ENCODE assay signal across 8 cellular contexts in genomic region chr5:1593785-1594335, GRCh38.
DNase-seq lines count a peak whose midpoint lies in the region; ATAC-seq and TF ChIP-seq lines count a peak whose summit lies in the region.
"Not testable (repeated sequence)": the region's sequence is repeated elsewhere in the genome, so short reads cannot be mapped to it uniquely, and the experiment has no call there.

No MANE protein-coding gene starts in this region.

- H3K27me3 ChIP-seq in iPS DF 6.9 (ENCODE audit: control insufficient read depth, insufficient read depth, low read length); neural cell (ENCODE audit: insufficient read depth, low read depth, low read length); thoracic aorta (replicated peaks; ENCODE audit: insufficient read depth): not testable (repeated sequence)

- H3K27me3 Mint-ChIP-seq in activated CD4-positive, alpha-beta T cell treated with anti-CD3 and anti-CD28 coated beads for 36 hours = not testable (repeated sequence)
- H3K27me3 Mint-ChIP-seq in dendritic cell treated with granulocyte-macrophage colony-stimulating factor and Interleukin-4, amounts not matched to agents 40 ng/mL and 50 ng/mL, for 4 days = peaks cover 45% of the 10 kb centered on the region

- intact Hi-C loops in activated CD4-positive, alpha-beta T cell treated with anti-CD3 and anti-CD28 coated beads for 36 hours (cut with DNase I, micrococcal nuclease) = loop anchor here (1.0 to 5.0 kb wide), 5 partner anchors 47 to 1357 kb away; partner anchors contain the start of gene LPCAT1 (in 1 of the 2)
- intact Hi-C loops in dendritic cell treated with granulocyte-macrophage colony-stimulating factor and Interleukin-4, amounts not matched to agents 40 ng/mL and 50 ng/mL, for 4 days (cut with micrococcal nuclease) = loop anchor here (10.0 kb wide), 1 partner anchor 89 kb away; no protein-coding TSS in a partner anchor

- CTCF ChIA-PET in activated CD4-positive, alpha-beta T cell treated with anti-CD3 and anti-CD28 coated beads for 36 hours (lab: Charles Lee) = interaction anchor here (1.6 kb wide), 1 partner anchor 13 kb away, joined by 6 read pairs; no protein-coding TSS in a partner anchor

- H3K9me3 ChIP-seq in iPS DF 6.9 (ENCODE audit: control insufficient read depth, insufficient read depth, low read length); neural cell (ENCODE audit: low read length); thoracic aorta: not testable (repeated sequence)

- not testable (repeated sequence) for H3K79me2 ChIP-seq in neural cell (replicated peaks; ENCODE audit: insufficient read depth, low read length)

- H3K27ac Mint-ChIP-seq in activated CD4-positive, alpha-beta T cell treated with anti-CD3 and anti-CD28 coated beads for 36 hours = not testable (repeated sequence)
- peak overlapping the region; percentile 53 for H3K27ac Mint-ChIP-seq in dendritic cell treated with granulocyte-macrophage colony-stimulating factor and Interleukin-4, amounts not matched to agents 40 ng/mL and 50 ng/mL, for 4 days

- not testable (repeated sequence) for H2AFZ ChIP-seq in neural cell (ENCODE audit: low read depth, low read length)

- in situ Hi-C loops in G401 (cut with HindIII; ENCODE audit: low sequenced_read_pairs) = not testable (repeated sequence)

- not testable (repeated sequence) for TF ChIP-seq RAD21 in neural cell (conservative IDR thresholded peaks at IDR 0.05)

- H3K9me3 Mint-ChIP-seq in activated CD4-positive, alpha-beta T cell treated with anti-CD3 and anti-CD28 coated beads for 36 hours (ENCODE audit: low read depth); dendritic cell treated with granulocyte-macrophage colony-stimulating factor and Interleukin-4, amounts not matched to agents 40 ng/mL and 50 ng/mL, for 4 days: not testable (repeated sequence)

- not testable (repeated sequence) for H3F3A ChIP-seq in neural cell (ENCODE audit: insufficient read depth, low read length, poor library complexity, severe bottlenecking)

- peak overlapping the region; percentile 74 for H3K9ac ChIP-seq in neural cell (ENCODE audit: low read length)

- peak overlapping the region; percentile 62; the same call in 1 of the 2 replicates for H3K4me3 ChIP-seq in iPS DF 6.9 (ENCODE audit: low read length)
- H3K4me3 ChIP-seq in neural cell (ENCODE audit: low read length) = peak overlapping the region; percentile 81
- peak overlapping the region; percentile 81 for H3K4me3 ChIP-seq in thoracic aorta

- H4K20me1 ChIP-seq in neural cell (ENCODE audit: insufficient read depth) = not testable (repeated sequence)

- not testable (repeated sequence) for H3K4me2 ChIP-seq in neural cell (ENCODE audit: low read length)

- not testable (repeated sequence) for TF ChIP-seq CTCF in neural cell (IDR thresholded peaks at IDR 0.05; ENCODE audit: poor library complexity, severe bottlenecking); thoracic aorta (IDR thresholded peaks at IDR 0.05)

- not testable (repeated sequence) for H3K36me3 Mint-ChIP-seq in activated CD4-positive, alpha-beta T cell treated with anti-CD3 and anti-CD28 coated beads for 36 hours (ENCODE audit: low read depth)
- H3K36me3 Mint-ChIP-seq in dendritic cell treated with granulocyte-macrophage colony-stimulating factor and Interleukin-4, amounts not matched to agents 40 ng/mL and 50 ng/mL, for 4 days (ENCODE audit: low read depth) = peaks cover 26% of the 10 kb centered on the region

- DNase-seq in G401 (ENCODE audit: low spot score) = peak; percentile 45
- peak; percentile 15 for DNase-seq in activated CD4-positive, alpha-beta T cell treated with anti-CD3 and anti-CD28 coated beads for 36 hours
- DNase-seq in iPS DF 6.9 (ENCODE audit: low read depth, low spot score); thoracic aorta (ENCODE audit: low spot score): not testable (repeated sequence)

- no CpG with 5 or more reads among the region's 32 CpGs for WGBS in iPS DF 6.9 (ENCODE audit: insufficient coverage, insufficient read length)

- POLR2A ChIA-PET in activated CD4-positive, alpha-beta T cell treated with anti-CD3 and anti-CD28 coated beads for 36 hours (lab: Charles Lee) = not testable (repeated sequence)

- ATAC-seq in GM21825 (IDR thresholded peaks at IDR 0.05; ENCODE audit: unreplicated experiment) (peak; percentile 2), HG03571 (IDR thresholded peaks at IDR 0.05; ENCODE audit: unreplicated experiment) (peak; percentile 17)
- not testable (repeated sequence) for ATAC-seq in activated CD4-positive, alpha-beta T cell treated with anti-CD3 and anti-CD28 coated beads for 36 hours; thoracic aorta (ENCODE audit: insufficient number of reproducible peaks, low FRiP score, low read depth)

- not testable (repeated sequence) for TF ChIP-seq EP300 in neural cell (conservative IDR thresholded peaks at IDR 0.05; ENCODE audit: poor library complexity, severe bottlenecking)

- not testable (repeated sequence) for H3K9me2 ChIP-seq in neural cell (ENCODE audit: insufficient read depth, low read length)

- not testable (repeated sequence) for H3K36me3 ChIP-seq in iPS DF 6.9 (ENCODE audit: control insufficient read depth, insufficient read depth, low read length); neural cell (ENCODE audit: insufficient read depth, low read length); thoracic aorta

- H3K4me3 Mint-ChIP-seq in activated CD4-positive, alpha-beta T cell treated with anti-CD3 and anti-CD28 coated beads for 36 hours = peak overlapping the region; percentile 67
- peak overlapping the region; percentile 80 for H3K4me3 Mint-ChIP-seq in dendritic cell treated with granulocyte-macrophage colony-stimulating factor and Interleukin-4, amounts not matched to agents 40 ng/mL and 50 ng/mL, for 4 days

- not testable (repeated sequence) for H3K4me1 Mint-ChIP-seq in activated CD4-positive, alpha-beta T cell treated with anti-CD3 and anti-CD28 coated beads for 36 hours
- H3K4me1 Mint-ChIP-seq in dendritic cell treated with granulocyte-macrophage colony-stimulating factor and Interleukin-4, amounts not matched to agents 40 ng/mL and 50 ng/mL, for 4 days (ENCODE audit: low read depth) = peaks cover 13% of the 10 kb centered on the region

- not testable (repeated sequence) for H3K27ac ChIP-seq in iPS DF 6.9 (ENCODE audit: low read length); neural cell (ENCODE audit: low read length)
- peak overlapping the region in 1 of 2 donors; percentile 39 for H3K27ac ChIP-seq in thoracic aorta

- H3K4me1 ChIP-seq in iPS DF 6.9 (ENCODE audit: control insufficient read depth, insufficient read depth, low read length); thoracic aorta (ENCODE audit: control insufficient read depth in 1 of 2, low read depth in 2 of 2): not testable (repeated sequence)
